Comparison of ENCODE assay signal across 8 cellular contexts in genomic region chrX:53686151-53686885, GRCh38. TPM values are rescaled to one million over a fixed set of nuclear protein-coding genes. Genes with fewer than 3 reads are reported as not detected.
A peak's percentile ranks its signal among the peaks of the same experiment; 100 is the strongest.
DNase-seq lines count a peak whose midpoint lies in the region; ATAC-seq and TF ChIP-seq lines count a peak whose summit lies in the region.

A gene with protein sequence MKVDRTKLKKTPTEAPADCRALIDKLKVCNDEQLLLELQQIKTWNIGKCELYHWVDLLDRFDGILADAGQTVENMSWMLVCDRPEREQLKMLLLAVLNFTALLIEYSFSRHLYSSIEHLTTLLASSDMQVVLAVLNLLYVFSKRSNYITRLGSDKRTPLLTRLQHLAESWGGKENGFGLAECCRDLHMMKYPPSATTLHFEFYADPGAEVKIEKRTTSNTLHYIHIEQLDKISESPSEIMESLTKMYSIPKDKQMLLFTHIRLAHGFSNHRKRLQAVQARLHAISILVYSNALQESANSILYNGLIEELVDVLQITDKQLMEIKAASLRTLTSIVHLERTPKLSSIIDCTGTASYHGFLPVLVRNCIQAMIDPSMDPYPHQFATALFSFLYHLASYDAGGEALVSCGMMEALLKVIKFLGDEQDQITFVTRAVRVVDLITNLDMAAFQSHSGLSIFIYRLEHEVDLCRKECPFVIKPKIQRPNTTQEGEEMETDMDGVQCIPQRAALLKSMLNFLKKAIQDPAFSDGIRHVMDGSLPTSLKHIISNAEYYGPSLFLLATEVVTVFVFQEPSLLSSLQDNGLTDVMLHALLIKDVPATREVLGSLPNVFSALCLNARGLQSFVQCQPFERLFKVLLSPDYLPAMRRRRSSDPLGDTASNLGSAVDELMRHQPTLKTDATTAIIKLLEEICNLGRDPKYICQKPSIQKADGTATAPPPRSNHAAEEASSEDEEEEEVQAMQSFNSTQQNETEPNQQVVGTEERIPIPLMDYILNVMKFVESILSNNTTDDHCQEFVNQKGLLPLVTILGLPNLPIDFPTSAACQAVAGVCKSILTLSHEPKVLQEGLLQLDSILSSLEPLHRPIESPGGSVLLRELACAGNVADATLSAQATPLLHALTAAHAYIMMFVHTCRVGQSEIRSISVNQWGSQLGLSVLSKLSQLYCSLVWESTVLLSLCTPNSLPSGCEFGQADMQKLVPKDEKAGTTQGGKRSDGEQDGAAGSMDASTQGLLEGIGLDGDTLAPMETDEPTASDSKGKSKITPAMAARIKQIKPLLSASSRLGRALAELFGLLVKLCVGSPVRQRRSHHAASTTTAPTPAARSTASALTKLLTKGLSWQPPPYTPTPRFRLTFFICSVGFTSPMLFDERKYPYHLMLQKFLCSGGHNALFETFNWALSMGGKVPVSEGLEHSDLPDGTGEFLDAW (N-terminal part only) (minus strand): TSS chrX:53686719. CDS start chrX:53654107, 32,612 bp downstream.

- CTCF ChIA-PET in RWPE1 (lab: Yijun Ruan, JAX), result interaction anchor here (0.6 kb wide), 2 partner anchors 140 to 150 kb away, joined by 4 to 6 read pairs; no protein-coding TSS in a partner anchor

- H3K27me3 Mint-ChIP-seq in naive thymus-derived CD8-positive, alpha-beta T cell, result no peaks in the 10 kb centered on the region
- no peaks in the 10 kb centered on the region for H3K27me3 Mint-ChIP-seq in stimulated activated naive B cell treated with anti-CD40 and anti-IgM and Interleukin-4, amounts not matched to agents 10 μg/mL and 1 μg/mL and 100 μg/mL, for 72 hours

- peak; percentile 83 for DNase-seq in D341Med (ENCODE audit: low spot score)
- peak; percentile 58 to 66 for DNase-seq in Kasumi-1 (lab: John Stamatoyannopoulos, UW)
- peak; percentile 30 for DNase-seq in RWPE1 (ENCODE audit: low spot score)
- peak; percentile 65 to 67 for DNase-seq in activated T-helper 1 cell treated with anti-CD3 and anti-CD28 coated beads, Interleukin-2, amount 50 U/mL, for 16 hours (ENCODE audit: low read depth in 1 of 2, low spot score in 1 of 2)
- DNase-seq in fibroblast of mammary gland (ENCODE audit: low read depth), result peak; percentile 63
- peak; percentile 73 to 87 (median 76) for DNase-seq in naive thymus-derived CD8-positive, alpha-beta T cell
- peak; percentile 78 for DNase-seq in stimulated activated naive B cell treated with anti-CD40 and anti-IgM and Interleukin-4, amounts not matched to agents 10 μg/mL and 1 μg/mL and 100 μg/mL, for 72 hours

- peak within 1 kb of the TSS; percentile 72 for H3K4me3 ChIP-seq in fibroblast of mammary gland (ENCODE audit: control insufficient read depth, low read depth, low read length)

- H3K9me3 Mint-ChIP-seq in naive thymus-derived CD8-positive, alpha-beta T cell, result peaks cover 0 to 6% (median 0%) of the 10 kb centered on the region in 9 donors
- H3K9me3 Mint-ChIP-seq in stimulated activated naive B cell treated with anti-CD40 and anti-IgM and Interleukin-4, amounts not matched to agents 10 μg/mL and 1 μg/mL and 100 μg/mL, for 72 hours, result no peaks in the 10 kb centered on the region

- ATAC-seq in GM21619 (IDR thresholded peaks at IDR 0.05; ENCODE audit: unreplicated experiment), result peak; percentile 40
- peak; percentile 38 to 52 for ATAC-seq in naive thymus-derived CD8-positive, alpha-beta T cell
- ATAC-seq in stimulated activated naive B cell treated with anti-CD40 and anti-IgM and Interleukin-4, amounts not matched to agents 10 μg/mL and 1 μg/mL and 100 μg/mL, for 72 hours (replicated peaks), result peak; percentile 57 to 61

- H3K36me3 Mint-ChIP-seq in naive thymus-derived CD8-positive, alpha-beta T cell, result peaks cover 0 to 6% (median 2%) of the 10 kb centered on the region in 3 donors
- peaks cover 12 to 26% of the 10 kb centered on the region in 2 donors for H3K36me3 Mint-ChIP-seq in stimulated activated naive B cell treated with anti-CD40 and anti-IgM and Interleukin-4, amounts not matched to agents 10 μg/mL and 1 μg/mL and 100 μg/mL, for 72 hours

- POLR2A ChIA-PET in RWPE1 (lab: Yijun Ruan, JAX; ENCODE audit: low non-redundant PET), result interaction anchor here (0.5 kb wide), 1 partner anchor 9 kb away, joined by 6 read pairs; no protein-coding TSS in a partner anchor
- POLR2A ChIA-PET in naive thymus-derived CD8-positive, alpha-beta T cell (lab: Charles Lee), result interaction anchor here (0.5 to 1.5 kb wide), 7 partner anchors 21 to 953 kb away, joined by 3 to 6 read pairs (median 5); no protein-coding TSS in a partner anchor

- H3K27ac Mint-ChIP-seq in naive thymus-derived CD8-positive, alpha-beta T cell, result peak within 1 kb of the TSS; percentile 76 to 95 (median 92)
- H3K27ac Mint-ChIP-seq in stimulated activated naive B cell treated with anti-CD40 and anti-IgM and Interleukin-4, amounts not matched to agents 10 μg/mL and 1 μg/mL and 100 μg/mL, for 72 hours, result peak within 1 kb of the TSS; percentile 94

- TF ChIP-seq CTCF in RWPE1 (conservative IDR thresholded peaks at IDR 0.05; ENCODE audit: low read depth) (no peak), fibroblast of mammary gland (conservative IDR thresholded peaks at IDR 0.05; ENCODE audit: control insufficient read depth, insufficient read depth, low read depth, low read length) (no peak)

- peak within 1 kb of the TSS; percentile 84 for H3K27ac ChIP-seq in RWPE1

- peak within 1 kb of the TSS; percentile 81 to 95 (median 93) for H3K4me3 Mint-ChIP-seq in naive thymus-derived CD8-positive, alpha-beta T cell
- peak within 1 kb of the TSS; percentile 83 to 93 for H3K4me3 Mint-ChIP-seq in stimulated activated naive B cell treated with anti-CD40 and anti-IgM and Interleukin-4, amounts not matched to agents 10 μg/mL and 1 μg/mL and 100 μg/mL, for 72 hours

- peaks cover 13 to 33% (median 31%) of the 10 kb centered on the region in 4 donors for H3K4me1 Mint-ChIP-seq in naive thymus-derived CD8-positive, alpha-beta T cell
- peaks cover 12 to 22% of the 10 kb centered on the region in 2 donors for H3K4me1 Mint-ChIP-seq in stimulated activated naive B cell treated with anti-CD40 and anti-IgM and Interleukin-4, amounts not matched to agents 10 μg/mL and 1 μg/mL and 100 μg/mL, for 72 hours

RNA-seq across cellular contexts. Expression of the gene that starts here (rescaled TPM):
- 100 to 1,000 TPM; 178 to 189 TPM for total RNA-seq in naive thymus-derived CD8-positive, alpha-beta T cell
- 10 to 100 TPM in 2 of 3 donors, 1 to 10 TPM in 1; 8.0 to 16.3 (median 12.0) TPM for polyA plus RNA-seq in naive thymus-derived CD8-positive, alpha-beta T cell

Comparison
In these comparisons a context has a peak if more than half of its experiments do, and no peak if none do; other contexts are left out.
1. Peak in every context shown above with its lines: DNase-seq, ATAC-seq, H3K4me3 ChIP-seq and H3K27ac ChIP-seq.
2. DNase-seq: peak in every context shown above with its lines; median percentile 83 in D341Med; 78 in stimulated activated naive B cell treated with anti-CD40 and anti-IgM and Interleukin-4, amounts not matched to agents 10 μg/mL and 1 μg/mL and 100 μg/mL, for 72 hours; 76 in naive thymus-derived CD8-positive, alpha-beta T cell; 66 in activated T-helper 1 cell treated with anti-CD3 and anti-CD28 coated beads, Interleukin-2, amount 50 U/mL, for 16 hours; 63 in fibroblast of mammary gland; 62 in Kasumi-1; 30 in RWPE1.